Comparison of ENCODE assay signal across 9 cellular contexts in genomic region chr4:185839770-185840169, GRCh38. TPM values are rescaled to one million over a fixed set of nuclear protein-coding genes. Genes with fewer than 3 reads are reported as not detected.
DNase-seq lines count a peak whose midpoint lies in the region; ATAC-seq and TF ChIP-seq lines count a peak whose summit lies in the region.
"Had no signal": no experiment of that assay in that cellular context is flagged by ENCODE, and none has a peak within 500 bp of the region (broad histone marks: within the 10 kb centered on the region; RNA-seq: fewer than 3 reads in every experiment).

No MANE protein-coding gene starts in this region.

- H3K4me1 ChIP-seq in A673 (ENCODE audit: insufficient read depth, low read length, poor library complexity, severe bottlenecking) (peaks cover 17% of the 10 kb centered on the region), heart left ventricle (peaks cover 0 to 51% (median 32%) of the 10 kb centered on the region in 12 donors)

- TF ChIP-seq CTCF in A673 (conservative IDR thresholded peaks at IDR 0.05; ENCODE audit: low read depth, low read length) = no peak
- TF ChIP-seq CTCF in VCaP (conservative IDR thresholded peaks at IDR 0.05) = no peak
- TF ChIP-seq CTCF in heart left ventricle (IDR thresholded peaks at IDR 0.05) = no peak
- no peak for TF ChIP-seq CTCF in omental fat pad (IDR thresholded peaks at IDR 0.05)

- peak; percentile 21 for DNase-seq in A673 (ENCODE audit: low spot score)
- no peak for DNase-seq in heart left ventricle
- no peak for DNase-seq in omental fat pad (ENCODE audit: low spot score)
- DNase-seq in effector CD8-positive, alpha-beta T cell (lab: John Stamatoyannopoulos, UW) = no peak
- DNase-seq: activated T-cell treated with anti-CD3 and anti-CD28 coated beads, Interleukin-2, amount 50 U/mL, for 4 hours had no signal

- no peak for TF ChIP-seq POLR2A in heart left ventricle (IDR thresholded peaks at IDR 0.05)

- no TSS peak for BruUV-seq in A673 (replicated peaks; lab: Mats Ljungman, UMichigan)

- H3K27me3 ChIP-seq in A673 (replicated peaks; ENCODE audit: insufficient read depth, low read depth, low read length, poor library complexity) (no peaks in the 10 kb centered on the region), heart left ventricle (no peaks in the 10 kb centered on the region)

- intact Hi-C loops in A673 (cut with micrococcal nuclease; ENCODE audit: unreplicated experiment) = no loop called here
- intact Hi-C loops in heart left ventricle (cut with DNase I) = loop anchor here in 1 of 10 donors (10.0 kb wide), 1 partner anchor 175 kb away; no protein-coding TSS in a partner anchor

- WGBS in heart left ventricle, 4 donors = 43 to 56% (median 44%) methylated on average over 6 of the region's 6 CpGs

- CTCF ChIA-PET in A673 (lab: Charles Lee) = no interaction called here

- ATAC-seq in heart left ventricle = peak; percentile 14 to 52 (median 35)
- peak; percentile 4 for ATAC-seq in omental fat pad (ENCODE audit: low FRiP score)
- ATAC-seq in GM21367 (IDR thresholded peaks at IDR 0.05; ENCODE audit: unreplicated experiment) = no peak
- ATAC-seq in GM18867 (IDR thresholded peaks at IDR 0.05; ENCODE audit: unreplicated experiment) = no peak
- ATAC-seq in HG02610 (IDR thresholded peaks at IDR 0.05; ENCODE audit: unreplicated experiment) = no peak
- ATAC-seq: activated T-cell treated with anti-CD3 and anti-CD28 coated beads, Interleukin-2, amount 50 U/mL, for 4 hours had no signal

- no peaks in the 10 kb centered on the region for H3K9me3 ChIP-seq in A673 (ENCODE audit: low read depth, low read length, poor library complexity, severe bottlenecking)
- H3K9me3 ChIP-seq in heart left ventricle = no peaks in the 10 kb centered on the region

- H3K27ac ChIP-seq in A673 (ENCODE audit: low read depth, low read length, poor library complexity, severe bottlenecking) (no peak overlapping the region), VCaP (peak overlapping the region; percentile 67), heart left ventricle (peak overlapping the region; percentile 70 to 90 (median 84))

- H3K36me3 ChIP-seq in A673 (ENCODE audit: insufficient read depth, low read length, poor library complexity, severe bottlenecking) = no peaks in the 10 kb centered on the region
- H3K36me3 ChIP-seq in heart left ventricle = no peaks in the 10 kb centered on the region

- H3K4me3 ChIP-seq in A673 (ENCODE audit: low read depth, low read length, poor library complexity, severe bottlenecking) (no peak overlapping the region), heart left ventricle (no peak overlapping the region)

- POLR2A ChIA-PET in A673 (lab: Charles Lee; ENCODE audit: low non-redundant PET) = no interaction called here

RNA-seq across cellular contexts. Expression of gene SORBS2, which starts 27.8 kb away (rescaled TPM):
- total RNA-seq in A673 (2021) (not detected in 2 replicates), heart left ventricle (1,000 to 10,000 TPM in 7 of 9 donors, 100 to 1,000 TPM in 2; 966 to 2,158 (median 1,443) TPM), omental fat pad (100 to 1,000 TPM in 1 of 4 donors, 10 to 100 TPM in 3; 21.5 to 103 (median 64.8) TPM)
- polyA plus RNA-seq in heart left ventricle = 100 to 1,000 TPM; 254 to 473 TPM

Comparison
In these comparisons a context has a peak if more than half of its experiments do, and no peak if none do; other contexts are left out.
1. ATAC-seq: peak in heart left ventricle (4 of 4) and omental fat pad (single experiment); none in GM21367 (single experiment), GM18867 (single experiment) and HG02610 (single experiment).
2. RNA of gene SORBS2, which starts 27.8 kb away (total RNA-seq): 966 to 2,158 TPM in heart left ventricle and 21.5 to 103 TPM in omental fat pad; not detected in A673; every median in the first group is over 10 times any median in the second.